In genomic region chr12:40464121-40464520, GRCh38 we compare ENCODE assay signal across 1 cellular context.
TF ChIP-seq lines count a peak whose summit lies in the region.

No MANE protein-coding gene starts in this region.

TF ChIP-seq in GM23338, 12 proteins besides CTCF, POLR2A, EP300 and RAD21 (continued from another document):
- no peak for TF ChIP-seq ZNF462 (CRISPR knock-in tag; IDR thresholded peaks at IDR 0.05)
- no peak for TF ChIP-seq ZNF114 (CRISPR knock-in tag; IDR thresholded peaks at IDR 0.05)
- no peak for TF ChIP-seq CREB1 (CRISPR knock-in tag; IDR thresholded peaks at IDR 0.05; ENCODE audit: low read depth)
- TF ChIP-seq EZH2 (IDR thresholded peaks at IDR 0.05; ENCODE audit: low read depth, unreplicated experiment): no peak
- TF ChIP-seq STAT1 (IDR thresholded peaks at IDR 0.05; ENCODE audit: unreplicated experiment): no peak
- TF ChIP-seq ZNF331 (CRISPR knock-in tag; IDR thresholded peaks at IDR 0.05; ENCODE audit: low read depth): no peak
